Comparison of ENCODE assay signal across 19 cellular contexts in genomic region chr2:9416267-9416961, GRCh38. TPM values are rescaled to one million over a fixed set of nuclear protein-coding genes. Genes with fewer than 3 reads are reported as not detected.
A peak's percentile ranks its signal among the peaks of the same experiment; 100 is the strongest.
DNase-seq lines count a peak whose midpoint lies in the region; ATAC-seq and TF ChIP-seq lines count a peak whose summit lies in the region.
"Had no signal": no experiment of that assay in that cellular context is flagged by ENCODE, and none has a peak within 500 bp of the region (broad histone marks: within the 10 kb centered on the region; RNA-seq: fewer than 3 reads in every experiment).

No MANE protein-coding gene starts in this region.

- POLR2A ChIA-PET in T-cell (lab: Charles Lee), result no interaction called here

- TF ChIP-seq CTCF in chondrocyte (IDR thresholded peaks at IDR 0.05) (no peak), GM20000 (IDR thresholded peaks at IDR 0.05; ENCODE audit: extremely low read depth, missing control alignments) (no peak)

- no peaks in the 10 kb centered on the region for H3K27me3 Mint-ChIP-seq in activated CD4-positive, alpha-beta T cell treated with anti-CD3 and anti-CD28 coated beads, Interleukin-2, amount 10 ng/mL, durations not matched to agents 24 days and 14 days
- no peaks in the 10 kb centered on the region for H3K27me3 Mint-ChIP-seq in T-cell
- no peaks in the 10 kb centered on the region for H3K27me3 Mint-ChIP-seq in chondrocyte (ENCODE audit: low read depth)

- H3K4me1 Mint-ChIP-seq in activated CD4-positive, alpha-beta T cell treated with anti-CD3 and anti-CD28 coated beads, Interleukin-2, amount 10 ng/mL, durations not matched to agents 24 days and 14 days, result peaks cover 38% of the 10 kb centered on the region
- H3K4me1 Mint-ChIP-seq in T-cell (peaks cover 36 to 48% (median 42%) of the 10 kb centered on the region in 3 donors), chondrocyte (ENCODE audit: low read depth) (peaks cover 28% of the 10 kb centered on the region)

- H3K36me3 Mint-ChIP-seq in activated CD4-positive, alpha-beta T cell treated with anti-CD3 and anti-CD28 coated beads, Interleukin-2, amount 10 ng/mL, durations not matched to agents 24 days and 14 days (ENCODE audit: low read depth), result peaks cover 43% of the 10 kb centered on the region
- H3K36me3 Mint-ChIP-seq in T-cell (peaks cover 35% of the 10 kb centered on the region), chondrocyte (ENCODE audit: low read depth) (peaks cover 14% of the 10 kb centered on the region)

- H3K4me3 Mint-ChIP-seq in activated CD4-positive, alpha-beta T cell treated with anti-CD3 and anti-CD28 coated beads, Interleukin-2, amount 10 ng/mL, durations not matched to agents 24 days and 14 days, result no peak overlapping the region
- no peak overlapping the region for H3K4me3 Mint-ChIP-seq in T-cell
- H3K4me3 Mint-ChIP-seq in chondrocyte (ENCODE audit: unreplicated experiment), result no peak overlapping the region

- no peak for DNase-seq in activated CD4-positive, alpha-beta T cell treated with anti-CD3 and anti-CD28 coated beads, Interleukin-2, amount 10 ng/mL, durations not matched to agents 24 days and 14 days
- no peak for DNase-seq in activated CD4-positive, alpha-beta T cell treated with anti-CD3 and anti-CD28 coated beads, Interleukin-2, amount 50 U/mL, for 48 hours
- DNase-seq in T-cell (no peak), chondrocyte (ENCODE audit: low spot score) (no peak), renal cortical epithelial cell (ENCODE audit: low read depth) (peak; percentile 38), NCI-H510A (lab: John Stamatoyannopoulos, UW) (no peak), GM20000 (ENCODE audit: low spot score) (no peak)
- DNase-seq: activated effector memory CD4-positive, alpha-beta T cell treated with Interleukin-2 at 50 U/mL for 16 hours; aorta; BE2C; GOT3; heart left ventricle; Karpas-422; NCI-H1048; NCI-H2081; SW 1271 had no signal

- intact Hi-C loops in activated CD4-positive, alpha-beta T cell treated with anti-CD3 and anti-CD28 coated beads, Interleukin-2, amount 10 ng/mL, durations not matched to agents 24 days and 14 days (cut with micrococcal nuclease), result no loop called here

- H3K9me3 Mint-ChIP-seq in activated CD4-positive, alpha-beta T cell treated with anti-CD3 and anti-CD28 coated beads, Interleukin-2, amount 10 ng/mL, durations not matched to agents 24 days and 14 days, result no peaks in the 10 kb centered on the region
- no peaks in the 10 kb centered on the region for H3K9me3 Mint-ChIP-seq in T-cell
- no peaks in the 10 kb centered on the region for H3K9me3 Mint-ChIP-seq in chondrocyte (ENCODE audit: low read depth)

- peak overlapping the region; percentile 61 for H3K27ac Mint-ChIP-seq in activated CD4-positive, alpha-beta T cell treated with anti-CD3 and anti-CD28 coated beads, Interleukin-2, amount 10 ng/mL, durations not matched to agents 24 days and 14 days
- peak overlapping the region; percentile 53 to 64 for H3K27ac Mint-ChIP-seq in T-cell
- peak overlapping the region; percentile 74 for H3K27ac Mint-ChIP-seq in chondrocyte (ENCODE audit: unreplicated experiment)

- no peak for ATAC-seq in T-cell (replicated peaks in 1 of 4)
- no peak for ATAC-seq in GM21360 (IDR thresholded peaks at IDR 0.05; ENCODE audit: unreplicated experiment)
- ATAC-seq: Right ventricle myocardium inferior had no signal

- CTCF ChIA-PET in T-cell (lab: Charles Lee), result no interaction called here

RNA-seq across cellular contexts. Expression of gene ITGB1BP1, which starts 6.9 kb away (rescaled TPM):
- total RNA-seq in activated CD4-positive, alpha-beta T cell treated with anti-CD3 and anti-CD28 coated beads, Interleukin-2, amount 10 ng/mL, durations not matched to agents 24 days and 14 days, result 121 and 131 TPM in 2 replicates
- total RNA-seq in T-cell (10 to 100 TPM; 46.5 to 76.7 (median 69.0) TPM), chondrocyte (99.8 to 126 TPM (median 117 TPM) in 3 replicates), renal cortical epithelial cell (49.5 and 56.8 TPM in 2 replicates)

RNA-seq across cellular contexts. Expression of gene CPSF3, which starts 7.0 kb away (rescaled TPM):
- 81.4 TPM in 2 replicates for total RNA-seq in activated CD4-positive, alpha-beta T cell treated with anti-CD3 and anti-CD28 coated beads, Interleukin-2, amount 10 ng/mL, durations not matched to agents 24 days and 14 days
- total RNA-seq in T-cell (10 to 100 TPM; 16.0 to 25.1 (median 21.3) TPM), chondrocyte (23.3 to 31.3 TPM (median 24.9 TPM) in 3 replicates), renal cortical epithelial cell (99.7 and 103 TPM in 2 replicates)

RNA-seq across cellular contexts. Expression of gene IAH1, which starts 57.9 kb away (rescaled TPM):
- 76.0 and 78.6 TPM in 2 replicates for total RNA-seq in activated CD4-positive, alpha-beta T cell treated with anti-CD3 and anti-CD28 coated beads, Interleukin-2, amount 10 ng/mL, durations not matched to agents 24 days and 14 days
- 10 to 100 TPM; 44.9 to 54.8 (median 51.9) TPM for total RNA-seq in T-cell
- 66.6 to 72.9 TPM (median 67.8 TPM) in 3 replicates for total RNA-seq in chondrocyte
- total RNA-seq in renal cortical epithelial cell, result 47.7 and 86.1 TPM in 2 replicates
- total RNA-seq: G401 had no signal
